24 cellular contexts compared by ENCODE assay signal in the genomic region with DNA sequence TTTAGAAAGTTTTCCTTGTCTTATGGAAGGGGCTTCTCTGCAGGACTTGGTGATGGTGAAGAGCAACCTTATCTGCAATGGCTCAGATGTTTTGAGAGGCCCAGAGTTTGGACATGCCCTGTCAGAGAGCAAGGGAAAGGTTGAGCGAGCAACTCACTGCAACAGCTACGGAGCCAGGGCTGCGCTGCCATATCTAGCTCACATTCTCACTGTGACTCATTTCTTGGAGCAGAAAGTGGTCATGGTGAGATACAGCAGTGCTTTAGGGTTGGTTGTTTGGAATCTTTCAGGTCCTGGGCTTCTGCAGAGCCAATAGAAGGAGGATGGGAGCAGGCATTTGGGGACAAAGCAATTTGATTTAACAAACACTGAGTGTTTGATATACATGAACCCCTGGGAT. TPM values are rescaled to one million over a fixed set of nuclear protein-coding genes. Genes with fewer than 3 reads are reported as not detected.
"Had no signal": no experiment of that assay in that cellular context is flagged by ENCODE, and none has a peak within 500 bp of the region (broad histone marks: within the 10 kb centered on the region; RNA-seq: fewer than 3 reads in every experiment).

No MANE protein-coding gene starts in this region.

- H3K4me1 ChIP-seq: adrenal gland, body of pancreas, gastroesophageal sphincter, tibial nerve, uterus had no signal

- H3K4me3 Mint-ChIP-seq: activated CD4-positive, alpha-beta memory T cell treated with anti-CD3 and anti-CD28 coated beads for 36 hours; activated CD4-positive, alpha-beta T cell treated with anti-CD3 and anti-CD28 coated beads for 36 hours; activated CD8-positive, alpha-beta memory T cell treated with anti-CD3 and anti-CD28 coated beads, Interleukin-2, amount 10 ng/mL, durations not matched to agents 7 days and 5 days; activated naive CD4-positive, alpha-beta T cell treated with anti-CD3 and anti-CD28 coated beads, Interleukin-2, amount 50 U/mL, for 24 hours; central memory CD8-positive, alpha-beta T cell; dendritic cell treated with granulocyte-macrophage colony-stimulating factor and Interleukin-4, amounts not matched to agents 40 ng/mL and 50 ng/mL, for 4 days; natural killer cell had no signal

- H3K36me3 ChIP-seq: adrenal gland, gastroesophageal sphincter, tibial nerve, uterus had no signal

- H3K27ac Mint-ChIP-seq: activated CD4-positive, alpha-beta memory T cell treated with anti-CD3 and anti-CD28 coated beads for 36 hours; activated CD4-positive, alpha-beta T cell treated with anti-CD3 and anti-CD28 coated beads for 36 hours; activated CD8-positive, alpha-beta memory T cell treated with anti-CD3 and anti-CD28 coated beads, Interleukin-2, amount 10 ng/mL, durations not matched to agents 7 days and 5 days; activated naive CD4-positive, alpha-beta T cell treated with anti-CD3 and anti-CD28 coated beads, Interleukin-2, amount 50 U/mL, for 24 hours; dendritic cell treated with granulocyte-macrophage colony-stimulating factor and Interleukin-4, amounts not matched to agents 40 ng/mL and 50 ng/mL, for 4 days; natural killer cell had no signal

- H3K9me3 Mint-ChIP-seq: activated CD4-positive, alpha-beta memory T cell treated with anti-CD3 and anti-CD28 coated beads for 36 hours; activated naive CD4-positive, alpha-beta T cell treated with anti-CD3 and anti-CD28 coated beads, Interleukin-2, amount 50 U/mL, for 24 hours; central memory CD8-positive, alpha-beta T cell; dendritic cell treated with granulocyte-macrophage colony-stimulating factor and Interleukin-4, amounts not matched to agents 40 ng/mL and 50 ng/mL, for 4 days; natural killer cell had no signal

- H3K4me1 Mint-ChIP-seq: activated CD4-positive, alpha-beta T cell treated with anti-CD3 and anti-CD28 coated beads for 36 hours; activated CD8-positive, alpha-beta memory T cell treated with anti-CD3 and anti-CD28 coated beads, Interleukin-2, amount 10 ng/mL, durations not matched to agents 7 days and 5 days; activated naive CD4-positive, alpha-beta T cell treated with anti-CD3 and anti-CD28 coated beads, Interleukin-2, amount 50 U/mL, for 24 hours; central memory CD8-positive, alpha-beta T cell; natural killer cell had no signal

- H3K27me3 Mint-ChIP-seq: activated CD4-positive, alpha-beta memory T cell treated with anti-CD3 and anti-CD28 coated beads for 36 hours had no signal

- H3K36me3 Mint-ChIP-seq: activated CD4-positive, alpha-beta memory T cell treated with anti-CD3 and anti-CD28 coated beads for 36 hours; activated CD8-positive, alpha-beta memory T cell treated with anti-CD3 and anti-CD28 coated beads, Interleukin-2, amount 10 ng/mL, durations not matched to agents 7 days and 5 days; activated naive CD4-positive, alpha-beta T cell treated with anti-CD3 and anti-CD28 coated beads, Interleukin-2, amount 50 U/mL, for 24 hours; natural killer cell had no signal

- H3K27ac ChIP-seq: adrenal gland, body of pancreas, gastroesophageal sphincter, skin epidermis, tibial nerve, uterus, VCaP had no signal

- ATAC-seq: activated CD4-positive, alpha-beta T cell treated with anti-CD3 and anti-CD28 coated beads for 36 hours; activated CD8-positive, alpha-beta memory T cell treated with anti-CD3 and anti-CD28 coated beads, Interleukin-2, amount 10 ng/mL, durations not matched to agents 7 days and 5 days; body of pancreas; gastroesophageal sphincter; natural killer cell had no signal

- H3K4me3 ChIP-seq: adrenal gland, body of pancreas, gastroesophageal sphincter, skin epidermis, tibial nerve, uterus had no signal

- H3K27me3 ChIP-seq: adrenal gland, body of pancreas, gastroesophageal sphincter, tibial nerve, uterus had no signal

- DNase-seq: activated CD4-positive, alpha-beta memory T cell treated with anti-CD3 and anti-CD28 coated beads for 36 hours; activated CD4-positive, alpha-beta T cell treated with anti-CD3 and anti-CD28 coated beads for 36 hours; activated CD8-positive, alpha-beta memory T cell treated with anti-CD3 and anti-CD28 coated beads, Interleukin-2, amount 10 ng/mL, durations not matched to agents 7 days and 5 days; activated T-cell treated with anti-CD3 and anti-CD28 coated beads, Interleukin-2, amount 50 U/mL, for 1 hour; adrenal gland; body of pancreas; effector memory CD4-positive, alpha-beta T cell; mesenchymal stem cell; natural killer cell; stimulated activated CD4-positive, alpha-beta T cell treated with anti-CD3 and anti-CD28 coated beads, Interleukin-4, amount 100 ng/mL, for 24 hours; stimulated activated naive CD4-positive, alpha-beta T cell; uterus had no signal

- H3K9me3 ChIP-seq: adrenal gland, body of pancreas, gastroesophageal sphincter, tibial nerve, uterus had no signal

RNA-seq across cellular contexts. Expression of a gene that starts 12.3 kb away (rescaled TPM):
- total RNA-seq: activated CD4-positive, alpha-beta memory T cell treated with anti-CD3 and anti-CD28 coated beads for 36 hours; activated CD4-positive, alpha-beta T cell treated with anti-CD3 and anti-CD28 coated beads for 36 hours; activated CD8-positive, alpha-beta memory T cell treated with anti-CD3 and anti-CD28 coated beads, Interleukin-2, amount 10 ng/mL, durations not matched to agents 7 days and 5 days; body of pancreas; fibroblast of lung; gastroesophageal sphincter; liver; natural killer cell; subcutaneous adipose tissue; T-helper 1 cell treated with Interleukin-12 subunit alpha and Interleukin-12 subunit beta and Interleukin-4 antibody, amounts not matched to agents 30 ng/mL and 1 ng/mL, for 36 hours; tibial nerve; uterus had no signal
- polyA plus RNA-seq: fibroblast of lung, keratinocyte, liver had no signal
